Comparison of ENCODE assay signal across 1 cellular context in genomic region chr12:76719171-76719631, GRCh38.
TF ChIP-seq lines count a peak whose summit lies in the region.

No MANE protein-coding gene starts in this region.

TF ChIP-seq in H1, 55 proteins besides CTCF, POLR2A, EP300 and RAD21:
- TF ChIP-seq TEAD4 (IDR thresholded peaks at IDR 0.05; ENCODE audit: low read depth, low read length) (no peak), RXRA (IDR thresholded peaks at IDR 0.05; ENCODE audit: insufficient read depth, low read depth, low read length) (no peak), CHD2 (IDR thresholded peaks at IDR 0.05; ENCODE audit: low read length) (no peak), PHF8 (conservative IDR thresholded peaks at IDR 0.05; ENCODE audit: low read depth, low read length) (no peak), BCL11A (IDR thresholded peaks at IDR 0.05; ENCODE audit: low read depth in 2 of 2, low read length in 2 of 2) (no peak), BACH1 (IDR thresholded peaks at IDR 0.05; ENCODE audit: low read length) (no peak), NANOG (IDR thresholded peaks at IDR 0.05; ENCODE audit: insufficient read depth, low read depth, low read length, poor library complexity, severe bottlenecking) (no peak), CHD7 (IDR thresholded peaks at IDR 0.05; ENCODE audit: insufficient replicate concordance, low read length) (no peak), TAF1 (IDR thresholded peaks at IDR 0.05; ENCODE audit: low read depth, low read length) (no peak)
